8 cellular contexts compared by ENCODE assay signal in the genomic region with DNA sequence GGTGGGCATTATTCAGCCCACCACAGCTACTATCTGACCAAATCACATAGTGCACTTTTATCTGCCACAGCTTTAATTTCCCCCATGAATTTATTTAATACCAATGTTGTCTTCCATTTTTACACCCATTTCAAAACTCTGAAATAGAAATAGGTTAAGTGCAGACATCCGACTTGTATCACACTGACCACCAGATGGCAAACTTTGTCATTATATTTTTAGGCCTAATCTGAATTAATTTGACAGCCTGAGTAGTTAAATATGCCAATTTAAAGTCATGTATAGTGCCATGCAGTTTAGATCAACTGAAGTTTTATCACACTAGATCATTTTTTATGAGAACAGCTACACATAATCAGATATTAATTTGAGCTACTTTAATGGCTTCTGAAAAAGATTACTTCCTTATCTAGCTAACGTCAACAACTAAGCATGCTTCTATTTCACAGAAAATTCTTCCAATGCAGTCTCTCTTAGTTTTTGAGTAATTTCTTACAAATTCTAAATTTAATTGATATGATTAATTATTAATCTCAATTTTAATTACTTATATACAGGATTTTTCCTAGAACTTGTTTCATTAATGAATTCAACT.
DNase-seq lines count a peak whose midpoint lies in the region; ATAC-seq and TF ChIP-seq lines count a peak whose summit lies in the region.

No MANE protein-coding gene starts in this region.

- DNase-seq in NCI-H510A treated with DMSO at 0.1 percent for 48 hours (lab: John Stamatoyannopoulos, UW) (peak; percentile 64), NCI-H510A (lab: John Stamatoyannopoulos, UW) (no peak), NCI-H2171 treated with DMSO at 0.1 percent for 48 hours (lab: John Stamatoyannopoulos, UW) (peak; percentile 40), erythroblast (lab: John Stamatoyannopoulos, UW) (peak; percentile 3 to 28)

- TF ChIP-seq POLR2A in erythroblast (IDR thresholded peaks at IDR 0.05; ENCODE audit: low read length): no peak

- no peak for ATAC-seq in HG02798 (IDR thresholded peaks at IDR 0.05; ENCODE audit: poor library complexity, unreplicated experiment)
- no peak for ATAC-seq in HG02938 (IDR thresholded peaks at IDR 0.05; ENCODE audit: unreplicated experiment)
- no peak for ATAC-seq in HG02970 (IDR thresholded peaks at IDR 0.05; ENCODE audit: low FRiP score, unreplicated experiment)

- no peaks in the 10 kb centered on the region for H3K36me3 ChIP-seq in skeletal muscle satellite cell (ENCODE audit: insufficient read depth, low read length)

- no peak overlapping the region for H3K4me3 ChIP-seq in skeletal muscle satellite cell (ENCODE audit: low read length)

- H3K27me3 ChIP-seq in skeletal muscle satellite cell (ENCODE audit: control insufficient read depth, insufficient read depth, low read length): no peaks in the 10 kb centered on the region

- H3K4me1 ChIP-seq in skeletal muscle satellite cell (ENCODE audit: control insufficient read depth, insufficient read depth, low read length): peaks cover 8% of the 10 kb centered on the region

- H3K4me2 ChIP-seq in skeletal muscle satellite cell (ENCODE audit: low read length): no peak overlapping the region

- peak overlapping the region; percentile 25 for H3K9ac ChIP-seq in skeletal muscle satellite cell (ENCODE audit: low read depth, low read length)

- H3K9me3 ChIP-seq in skeletal muscle satellite cell (replicated peaks; ENCODE audit: low read length): no peaks in the 10 kb centered on the region
